2 cellular contexts compared by ENCODE assay signal in the genomic region with DNA sequence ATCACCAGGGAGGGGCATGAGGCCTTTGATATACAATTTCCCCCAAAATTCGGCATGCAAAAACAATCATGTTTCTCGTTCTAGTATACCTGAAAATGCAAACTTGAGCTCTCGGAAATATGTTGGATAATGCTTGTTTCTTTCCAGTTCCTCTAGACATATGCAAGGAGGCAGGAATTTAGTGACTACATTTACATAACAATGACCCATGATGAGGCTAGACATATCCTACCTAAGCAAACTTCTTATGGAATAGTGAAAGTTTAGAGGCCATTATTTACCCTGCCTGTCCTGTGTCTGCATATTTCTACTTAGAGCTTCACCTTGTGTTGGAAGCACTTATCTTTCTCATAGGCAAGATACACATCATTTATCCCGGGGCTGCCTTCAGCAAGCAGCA.
A peak's percentile ranks its signal among the peaks of the same experiment; 100 is the strongest.
TF ChIP-seq lines count a peak whose summit lies in the region.

No MANE protein-coding gene starts in this region.

TF ChIP-seq in GM23338, 12 proteins besides CTCF, POLR2A, EP300 and RAD21:
- TF ChIP-seq NANOG (IDR thresholded peaks at IDR 0.05; ENCODE audit: borderline replicate concordance) (0 out of 2 replicates have a peak, but pooled peaks have one; percentile 12), JUNB (IDR thresholded peaks at IDR 0.05; ENCODE audit: unreplicated experiment) (no peak)

TF ChIP-seq in H1, 55 proteins besides CTCF, POLR2A, EP300 and RAD21:
- peak; percentile 63; the same call in 1 of the 2 replicates for TF ChIP-seq POU5F1 (IDR thresholded peaks at IDR 0.05; ENCODE audit: low read depth, low read length)
- no peak for TF ChIP-seq RXRA (IDR thresholded peaks at IDR 0.05; ENCODE audit: insufficient read depth, low read depth, low read length)
- no peak for TF ChIP-seq EGR1 (IDR thresholded peaks at IDR 0.05; ENCODE audit: borderline replicate concordance, low read depth, low read length)
- no peak for TF ChIP-seq SAP30 (IDR thresholded peaks at IDR 0.05; ENCODE audit: insufficient read depth, insufficient replicate concordance, low read length)
- no peak for TF ChIP-seq GABPA (IDR thresholded peaks at IDR 0.05; ENCODE audit: borderline replicate concordance, insufficient read depth, low read length)
- TF ChIP-seq BRCA1 (IDR thresholded peaks at IDR 0.05; ENCODE audit: low read depth, low read length) = no peak
- no peak for TF ChIP-seq KDM5A (IDR thresholded peaks at IDR 0.05; ENCODE audit: low read length)
- TF ChIP-seq TEAD4 (IDR thresholded peaks at IDR 0.05; ENCODE audit: low read depth, low read length) = peak; percentile 10; the same call in 1 of the 2 replicates
- no peak for TF ChIP-seq SIX5 (IDR thresholded peaks at IDR 0.05; ENCODE audit: low read depth, low read length)
- TF ChIP-seq TCF12 (IDR thresholded peaks at IDR 0.05; ENCODE audit: low read depth, low read length) = no peak
TF ChIP-seq in H1: peak in this region for 2.
